Comparison of ENCODE assay signal across 19 cellular contexts in genomic region chr13:112067871-112068305, GRCh38. TPM values are rescaled to one million over a fixed set of nuclear protein-coding genes. Genes with fewer than 3 reads are reported as not detected.
A peak's percentile ranks its signal among the peaks of the same experiment; 100 is the strongest.
DNase-seq lines count a peak whose midpoint lies in the region; ATAC-seq and TF ChIP-seq lines count a peak whose summit lies in the region.
"Had no signal": no experiment of that assay in that cellular context is flagged by ENCODE, and none has a peak within 500 bp of the region (broad histone marks: within the 10 kb centered on the region; RNA-seq: fewer than 3 reads in every experiment).

No MANE protein-coding gene starts in this region.

- no peak overlapping the region for H2AFZ ChIP-seq in neuron (ENCODE audit: low read depth, low read length)

- peaks cover 33% of the 10 kb centered on the region for H3K27me3 ChIP-seq in MG63
- H3K27me3 ChIP-seq in dorsolateral prefrontal cortex = peaks cover 4 to 95% (median 84%) of the 10 kb centered on the region in 45 donors
- H3K27me3 ChIP-seq in neuron (ENCODE audit: insufficient read depth, low read length) = no peaks in the 10 kb centered on the region
- H3K27me3 ChIP-seq in foreskin keratinocyte = peaks cover 90% of the 10 kb centered on the region

- H3K4me1 ChIP-seq in neuron (ENCODE audit: insufficient read depth, low read length) = peaks cover 27% of the 10 kb centered on the region
- H3K4me1 ChIP-seq in foreskin keratinocyte = no peaks in the 10 kb centered on the region

- no peak for TF ChIP-seq CTCF in dorsolateral prefrontal cortex (IDR thresholded peaks at IDR 0.05 in 54 of 56, conservative IDR thresholded peaks at IDR 0.05 in 2 of 56; ENCODE audit: low read depth in 1 of 56, partially characterized antibody in 56 of 56)
- TF ChIP-seq CTCF in foreskin keratinocyte (conservative IDR thresholded peaks at IDR 0.05) = no peak

- H3K4me3 ChIP-seq in MG63 (no peak overlapping the region), dorsolateral prefrontal cortex (peak overlapping the region in 33 of 59 donors; percentile 16 to 64 (median 46)), neuron (ENCODE audit: low read length) (peak overlapping the region; percentile 99)

- DNase-seq in DMS 273 (lab: John Stamatoyannopoulos, UW; ENCODE audit: unreplicated experiment) (peak; percentile 54), DMS 273 treated with DMSO at 0.1 percent for 48 hours (lab: John Stamatoyannopoulos, UW) (no peak), MG63 (peak; percentile 46), dorsolateral prefrontal cortex (no peak), kidney tubule cell (ENCODE audit: low spot score) (no peak), foreskin keratinocyte (no peak)
- DNase-seq: CD4-positive, CD25-positive, alpha-beta regulatory T cell; central memory CD4-positive, alpha-beta T cell; GDM1; KBM-7; naive thymus-derived CD4-positive, alpha-beta T cell; NCI-H2107; stimulated activated naive CD4-positive, alpha-beta T cell treated with Interleukin-2 at 50 U/mL for 16 hours had no signal

- H3K36me3 ChIP-seq in MG63 = no peaks in the 10 kb centered on the region
- H3K36me3 ChIP-seq in neuron (ENCODE audit: insufficient read depth, low read length) = peaks cover 12% of the 10 kb centered on the region

- H3K9me3 ChIP-seq in MG63 (no peaks in the 10 kb centered on the region), neuron (ENCODE audit: low read length) (no peaks in the 10 kb centered on the region)

- H3K27ac ChIP-seq in dorsolateral prefrontal cortex (peak overlapping the region in 7 of 59 donors; percentile 28 to 85 (median 62)), foreskin keratinocyte (no peak overlapping the region)
- H3K27ac ChIP-seq: 22Rv1 had no signal

- intact Hi-C loops in dorsolateral prefrontal cortex (cut with DNase I) = loop anchor here in 1 of 2 donors (10.0 kb wide), 1 partner anchor 93 kb away; no protein-coding TSS in a partner anchor

- ATAC-seq in GM18909 (IDR thresholded peaks at IDR 0.05; ENCODE audit: poor library complexity, unreplicated experiment) (no peak), foreskin keratinocyte (no peak)
- ATAC-seq: activated naive CD4-positive, alpha-beta T cell treated with anti-CD3 and anti-CD28 coated beads, Interleukin-2, amount 50 U/mL, for 72 hours; naive thymus-derived CD4-positive, alpha-beta T cell had no signal

RNA-seq across cellular contexts. Expression of gene SOX1, which starts 0.9 kb away (rescaled TPM):
- total RNA-seq in MG63 (2014; rRNA removed; shearing (Covaris generic); ENCODE audit: low replicate concordance) = not detected in 2 replicates
- total RNA-seq in dorsolateral prefrontal cortex (1 to 10 TPM; 1.9 to 8.0 (median 4.2) TPM), foreskin keratinocyte (not detected in 2 replicates)
- not detected in 2 replicates for polyA plus RNA-seq in foreskin keratinocyte
- total RNA-seq: activated naive CD4-positive, alpha-beta T cell treated with anti-CD3 and anti-CD28 coated beads, Interleukin-2, amount 50 U/mL, for 72 hours; CD4-positive, CD25-positive, alpha-beta regulatory T cell; endothelial cell of umbilical vein; naive thymus-derived CD4-positive, alpha-beta T cell; SK-MEL-5 had no signal
- polyA plus RNA-seq: CD4-positive, CD25-positive, alpha-beta regulatory T cell; endothelial cell of umbilical vein; naive thymus-derived CD4-positive, alpha-beta T cell had no signal

Comparison
In these comparisons a context has a peak if more than half of its experiments do, and no peak if none do; other contexts are left out.
1. DNase-seq: peak in DMS 273 (single experiment) and MG63 (single experiment); none in DMS 273 treated with DMSO at 0.1 percent for 48 hours (single experiment), dorsolateral prefrontal cortex (0 of 10), kidney tubule cell (single experiment) and foreskin keratinocyte (0 of 2).